1 cellular context compared by ENCODE assay signal in the genomic region with DNA sequence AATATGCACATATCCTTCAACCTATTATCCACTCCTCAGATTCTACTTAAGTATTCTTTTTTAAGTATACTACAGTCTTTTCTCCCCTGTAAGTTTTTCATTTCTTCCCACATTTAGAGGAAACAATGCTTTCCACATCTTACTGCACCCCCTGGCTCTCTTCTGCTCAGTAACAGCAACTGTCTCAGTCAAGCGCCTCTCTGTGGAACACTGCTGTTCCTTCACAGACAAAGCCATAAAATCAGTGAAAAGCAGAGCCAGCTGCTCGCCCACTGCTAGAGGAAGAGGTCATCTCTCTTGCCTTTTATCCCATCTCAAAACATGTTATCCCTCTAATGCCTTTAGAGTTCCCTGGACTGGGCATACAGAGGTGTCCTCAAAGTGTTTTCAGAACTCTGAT.
TF ChIP-seq lines count a peak whose summit lies in the region.

No MANE protein-coding gene starts in this region.

TF ChIP-seq in HepG2, 621 proteins besides CTCF, POLR2A, EP300 and RAD21:
- no peak for TF ChIP-seq KLF16 (CRISPR knock-in tag; IDR thresholded peaks at IDR 0.05)
- TF ChIP-seq ZNF121 (CRISPR knock-in tag; IDR thresholded peaks at IDR 0.05): no peak
- no peak for TF ChIP-seq ZNF337 (CRISPR knock-in tag; IDR thresholded peaks at IDR 0.05; ENCODE audit: borderline replicate concordance, low read depth)
- TF ChIP-seq, protein P1, sequence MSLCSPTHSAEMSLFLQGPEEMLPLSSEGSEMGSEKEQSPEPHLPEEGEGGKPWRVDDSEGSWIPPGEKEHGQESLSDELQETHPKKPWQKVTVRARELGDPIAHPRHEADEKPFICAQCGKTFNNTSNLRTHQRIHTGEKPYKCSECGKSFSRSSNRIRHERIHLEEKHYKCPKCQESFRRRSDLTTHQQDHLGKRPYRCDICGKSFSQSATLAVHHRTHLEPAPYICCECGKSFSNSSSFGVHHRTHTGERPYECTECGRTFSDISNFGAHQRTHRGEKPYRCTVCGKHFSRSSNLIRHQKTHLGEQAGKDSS (CRISPR knock-in tag; IDR thresholded peaks at IDR 0.05; ENCODE audit: borderline replicate concordance, low read depth): no peak
